In the genomic region with DNA sequence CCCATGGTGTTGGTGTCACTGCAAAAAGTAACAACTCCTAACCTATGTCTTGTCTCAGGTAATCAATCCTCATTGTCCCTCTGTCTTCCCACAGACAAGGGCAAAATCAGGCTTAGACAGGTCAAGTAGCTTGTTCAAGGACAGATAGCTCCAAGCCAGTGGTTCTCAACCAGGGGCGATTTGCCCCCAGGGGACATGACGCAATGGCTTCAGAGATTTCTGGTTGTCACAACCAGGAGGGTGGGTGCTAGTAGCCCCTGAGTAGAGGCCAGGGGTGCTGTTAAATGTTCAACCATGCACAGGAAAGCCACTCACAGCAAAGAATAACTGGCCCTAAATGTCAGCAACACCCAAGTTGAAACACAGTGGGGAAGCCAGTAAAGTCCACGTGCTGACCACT, we compare ENCODE assay signal across 14 cellular contexts.
"Had no signal": no experiment of that assay in that cellular context is flagged by ENCODE, and none has a peak within 500 bp of the region (broad histone marks: within the 10 kb centered on the region; RNA-seq: fewer than 3 reads in every experiment).

No MANE protein-coding gene starts in this region.

- FAIRE-seq: TTC549 had no signal

- H3K27ac ChIP-seq: epithelial cell of prostate had no signal

- H3K36me3 Mint-ChIP-seq: brain had no signal

- DNase-seq: amniotic stem cell; effector memory CD8-positive, alpha-beta T cell; hypothalamus; kidney glomerular epithelial cell; mucosa of descending colon; naive thymus-derived CD8-positive, alpha-beta T cell; right cardiac atrium; T-helper 17 cell had no signal

- H3K4me3 ChIP-seq: mucosa of descending colon had no signal

- H3K27ac Mint-ChIP-seq: brain; dendritic cell treated with granulocyte-macrophage colony-stimulating factor and Interleukin-4, amounts not matched to agents 40 ng/mL and 50 ng/mL, for 4 days; effector memory CD8-positive, alpha-beta T cell; stimulated activated memory B cell treated with anti-CD40 and anti-IgM and Interleukin-4, amounts not matched to agents 10 μg/mL and 1 μg/mL and 100 μg/mL, for 72 hours had no signal

- ATAC-seq: effector memory CD8-positive, alpha-beta T cell; mucosa of descending colon; naive thymus-derived CD8-positive, alpha-beta T cell; right cardiac atrium; stimulated activated memory B cell treated with anti-CD40 and anti-IgM and Interleukin-4, amounts not matched to agents 10 μg/mL and 1 μg/mL and 100 μg/mL, for 72 hours; T-helper 17 cell had no signal

- H3K9me3 ChIP-seq: mucosa of descending colon had no signal

- H3K9me3 Mint-ChIP-seq: activated naive CD4-positive, alpha-beta T cell treated with anti-CD3 and anti-CD28 coated beads, Interleukin-2, amount 50 U/mL, for 24 hours; dendritic cell treated with granulocyte-macrophage colony-stimulating factor and Interleukin-4, amounts not matched to agents 40 ng/mL and 50 ng/mL, for 4 days; effector memory CD8-positive, alpha-beta T cell; naive thymus-derived CD8-positive, alpha-beta T cell; stimulated activated memory B cell treated with anti-CD40 and anti-IgM and Interleukin-4, amounts not matched to agents 10 μg/mL and 1 μg/mL and 100 μg/mL, for 72 hours had no signal

- H3K4me3 Mint-ChIP-seq: activated naive CD4-positive, alpha-beta T cell treated with anti-CD3 and anti-CD28 coated beads, Interleukin-2, amount 50 U/mL, for 24 hours; brain; dendritic cell treated with granulocyte-macrophage colony-stimulating factor and Interleukin-4, amounts not matched to agents 40 ng/mL and 50 ng/mL, for 4 days; effector memory CD8-positive, alpha-beta T cell; naive thymus-derived CD8-positive, alpha-beta T cell; stimulated activated memory B cell treated with anti-CD40 and anti-IgM and Interleukin-4, amounts not matched to agents 10 μg/mL and 1 μg/mL and 100 μg/mL, for 72 hours; T-helper 17 cell had no signal

- H3K27me3 Mint-ChIP-seq: activated naive CD4-positive, alpha-beta T cell treated with anti-CD3 and anti-CD28 coated beads, Interleukin-2, amount 50 U/mL, for 24 hours; dendritic cell treated with granulocyte-macrophage colony-stimulating factor and Interleukin-4, amounts not matched to agents 40 ng/mL and 50 ng/mL, for 4 days; effector memory CD8-positive, alpha-beta T cell; naive thymus-derived CD8-positive, alpha-beta T cell; stimulated activated memory B cell treated with anti-CD40 and anti-IgM and Interleukin-4, amounts not matched to agents 10 μg/mL and 1 μg/mL and 100 μg/mL, for 72 hours; T-helper 17 cell had no signal
